Comparison of ENCODE assay signal across 23 cellular contexts in genomic region chr6:11419763-11420453, GRCh38.
"Had no signal": no experiment of that assay in that cellular context is flagged by ENCODE, and none has a peak within 500 bp of the region (broad histone marks: within the 10 kb centered on the region; RNA-seq: fewer than 3 reads in every experiment).

No MANE protein-coding gene starts in this region.

- H3K9ac ChIP-seq: KMS-11, SK-N-SH had no signal

- H3K27ac ChIP-seq: HL-60, KMS-11 had no signal

- H3K4me2 ChIP-seq: KMS-11, SK-N-SH had no signal

- FAIRE-seq: HTR-8/SVneo, RCC 7860 had no signal

- DNase-seq: Kasumi-1, MV-4-11, NCI-H1048, NCI-H1105, NCI-H1417, NCI-H146, NCI-H1694 treated with DMSO at 0.1 percent for 48 hours, NCI-H1930, NCI-H2081, NCI-H2107, NCI-H226, NCI-H446, NCI-H510A, NCI-H524 treated with DMSO at 0.1 percent for 48 hours, NCI-H69, NCI-H774, RPMI8226, SHP77, SK-N-SH had no signal
